ENCODE assay signal across 9 cellular contexts in genomic region chr7:104643587-104644217, GRCh38.
DNase-seq lines count a peak whose midpoint lies in the region; ATAC-seq, FAIRE-seq and TF ChIP-seq lines count a peak whose summit lies in the region.
"Had no signal": no experiment of that assay in that cellular context is flagged by ENCODE, and none has a peak within 500 bp of the region (broad histone marks: within the 10 kb centered on the region; RNA-seq: fewer than 3 reads in every experiment).

No MANE protein-coding gene starts in this region.

- H3K79me2 ChIP-seq in parathyroid adenoma = no peaks in the 10 kb centered on the region

- H3K9ac ChIP-seq in parathyroid adenoma (no peak overlapping the region), kidney (ENCODE audit: low read length in 2 of 2) (no peak overlapping the region)

- no peak overlapping the region for H3K4me2 ChIP-seq in parathyroid adenoma (ENCODE audit: low read length)

- intact Hi-C loops in kidney (cut with DNase I) = no loop called here

- H3K36me3 ChIP-seq in parathyroid adenoma (ENCODE audit: control insufficient read depth, insufficient read depth, low read length) (no peaks in the 10 kb centered on the region), kidney (ENCODE audit: control insufficient read depth in 1 of 2, insufficient read depth in 2 of 2, low read length in 2 of 2) (no peaks in the 10 kb centered on the region), gastroesophageal sphincter (no peaks in the 10 kb centered on the region)

- FAIRE-seq in kidney (lab: Jason Lieb, UNC) = no peak

- ATAC-seq in gastroesophageal sphincter = no peak

- no peaks in the 10 kb centered on the region for H3K4me1 ChIP-seq in parathyroid adenoma
- no peaks in the 10 kb centered on the region for H3K4me1 ChIP-seq in kidney (ENCODE audit: control insufficient read depth in 1 of 2, insufficient read depth in 1 of 2, low read depth in 1 of 2, low read length in 2 of 2)
- no peaks in the 10 kb centered on the region for H3K4me1 ChIP-seq in gastroesophageal sphincter

- no peak for TF ChIP-seq EP300 in gastroesophageal sphincter (IDR thresholded peaks at IDR 0.05)

- TF ChIP-seq POLR2A in gastroesophageal sphincter (IDR thresholded peaks at IDR 0.05) = no peak

- H3K4me3 ChIP-seq in LNCaP clone FGC (ENCODE audit: low read depth, low read length) = no peak overlapping the region
- no peak overlapping the region for H3K4me3 ChIP-seq in parathyroid adenoma (ENCODE audit: low read depth, low read length)
- H3K4me3 ChIP-seq in kidney (ENCODE audit: low read length in 2 of 2) = no peak overlapping the region
- no peak overlapping the region for H3K4me3 ChIP-seq in gastroesophageal sphincter

- DNase-seq in NCI-H748 (lab: John Stamatoyannopoulos, UW; ENCODE audit: unreplicated experiment) (peak; percentile 5), NCI-H748 treated with DMSO at 0.1 percent for 48 hours (lab: John Stamatoyannopoulos, UW) (no peak), LNCaP clone FGC (ENCODE audit: low read depth) (no peak), cerebellar cortex (ENCODE audit: low spot score) (peak; percentile 14), kidney (no peak)
- no peak for DNase-seq in activated T-cell treated with anti-CD3 and anti-CD28 coated beads, Interleukin-2, amount 50 U/mL, for 48 hours
- DNase-seq: CD8-positive, alpha-beta memory T cell had no signal

- H3K27ac ChIP-seq in parathyroid adenoma (no peak overlapping the region), kidney (ENCODE audit: low read depth in 2 of 2, low read length in 2 of 2) (no peak overlapping the region), gastroesophageal sphincter (no peak overlapping the region)

- WGBS in gastroesophageal sphincter (ENCODE audit: low coverage in 1 of 2), 2 donors = 25 to 39% methylated on average over 4 to 5 of the region's 5 CpGs

- no peaks in the 10 kb centered on the region for H3K27me3 ChIP-seq in parathyroid adenoma (ENCODE audit: control insufficient read depth, insufficient read depth, low read length)
- H3K27me3 ChIP-seq in gastroesophageal sphincter = peaks cover 11% of the 10 kb centered on the region

- TF ChIP-seq CTCF in LNCaP clone FGC (IDR thresholded peaks at IDR 0.05; ENCODE audit: control insufficient read depth, extremely low read depth, insufficient read depth) = peak; percentile 64
- peak; percentile 12 for TF ChIP-seq CTCF in parathyroid adenoma (IDR thresholded peaks at IDR 0.05)
- no peak for TF ChIP-seq CTCF in kidney (IDR thresholded peaks at IDR 0.05; ENCODE audit: borderline replicate concordance, extremely low read depth, insufficient read depth)
- no peak for TF ChIP-seq CTCF in gastroesophageal sphincter (IDR thresholded peaks at IDR 0.05)

- H2AFZ ChIP-seq in parathyroid adenoma = no peak overlapping the region

- H3K9me3 ChIP-seq in parathyroid adenoma (ENCODE audit: control insufficient read depth, low read length) (no peaks in the 10 kb centered on the region), kidney (ENCODE audit: control insufficient read depth in 1 of 2, low read length in 2 of 2) (no peaks in the 10 kb centered on the region), gastroesophageal sphincter (no peaks in the 10 kb centered on the region)

Comparison
In these comparisons a context has a peak if more than half of its experiments do, and no peak if none do; other contexts are left out.
1. DNase-seq: peak in NCI-H748 (single experiment) and cerebellar cortex (single experiment); none in NCI-H748 treated with DMSO at 0.1 percent for 48 hours (single experiment), LNCaP clone FGC (single experiment), activated T-cell treated with anti-CD3 and anti-CD28 coated beads, Interleukin-2, amount 50 U/mL, for 48 hours (0 of 2) and kidney (single experiment).
2. CTCF ChIP-seq: peak in LNCaP clone FGC (single experiment) and parathyroid adenoma (single experiment); none in kidney (single experiment) and gastroesophageal sphincter (0 of 4).